Comparison of ENCODE assay signal across 23 cellular contexts in the genomic region with DNA sequence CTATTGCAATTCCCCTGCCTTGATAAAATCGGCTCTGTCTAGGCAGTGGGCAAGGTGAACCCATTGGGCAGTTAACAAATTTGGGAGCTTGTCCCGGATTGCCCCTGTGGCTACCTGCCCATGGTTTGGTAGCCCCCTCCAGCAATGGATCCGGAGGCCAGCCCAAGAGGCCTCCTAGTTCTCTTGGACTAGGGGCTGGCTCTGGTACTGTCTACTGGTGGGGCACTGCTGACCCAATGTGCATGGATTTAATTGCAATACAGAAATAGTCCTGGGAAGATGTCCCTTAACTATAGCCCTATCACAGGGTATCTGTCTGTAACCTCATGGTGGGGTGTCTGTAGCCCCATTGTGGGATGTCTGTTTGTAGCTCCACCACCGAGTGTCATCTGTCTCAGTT. TPM values are rescaled to one million over a fixed set of nuclear protein-coding genes. Genes with fewer than 3 reads are reported as not detected.
DNase-seq lines count a peak whose midpoint lies in the region; ATAC-seq and TF ChIP-seq lines count a peak whose summit lies in the region.
"Had no signal": no experiment of that assay in that cellular context is flagged by ENCODE, and none has a peak within 500 bp of the region (broad histone marks: within the 10 kb centered on the region; RNA-seq: fewer than 3 reads in every experiment).

No MANE protein-coding gene starts in this region.

- ATAC-seq in CD8-positive, alpha-beta T cell = no peak
- no peak for ATAC-seq in left lobe of liver
- no peak for ATAC-seq in GM21723 (IDR thresholded peaks at IDR 0.05; ENCODE audit: unreplicated experiment)
- ATAC-seq: A549 had no signal

- peaks cover 5% of the 10 kb centered on the region for H3K4me1 Mint-ChIP-seq in CD8-positive, alpha-beta T cell (ENCODE audit: low read depth)
- H3K4me1 Mint-ChIP-seq: CD14-positive monocyte had no signal

- TF ChIP-seq CTCF in CD8-positive, alpha-beta T cell (IDR thresholded peaks at IDR 0.05) = no peak
- no peak for TF ChIP-seq CTCF in spleen (IDR thresholded peaks at IDR 0.05 in 8 of 11, conservative IDR thresholded peaks at IDR 0.05 in 3 of 11)

- H3K27ac Mint-ChIP-seq in CD8-positive, alpha-beta T cell = peak overlapping the region; percentile 43
- H3K27ac Mint-ChIP-seq: CD14-positive monocyte; CD4-positive, alpha-beta T cell had no signal

- intact Hi-C loops in CD8-positive, alpha-beta T cell (cut with DNase I, micrococcal nuclease) = no loop called here
- intact Hi-C loops in spleen (cut with DNase I; ENCODE audit: low total_unique reads) = no loop called here

- no peaks in the 10 kb centered on the region for H3K27me3 ChIP-seq in CD8-positive, alpha-beta T cell (ENCODE audit: insufficient read depth, low read length)
- H3K27me3 ChIP-seq in spleen (replicated peaks in 1 of 7) = peaks cover 0 to 5% (median 0%) of the 10 kb centered on the region in 7 donors
- H3K27me3 ChIP-seq: BE2C; BLaER1 treated with 17β-estradiol and CSF1 and Interleukin-3, amounts not matched to agents 10 nM and 100 nM had no signal

- H3K4me3 Mint-ChIP-seq in CD8-positive, alpha-beta T cell = no peak overlapping the region
- H3K4me3 Mint-ChIP-seq: CD14-positive monocyte; CD4-positive, alpha-beta T cell had no signal

- TF ChIP-seq POLR2A in spleen (IDR thresholded peaks at IDR 0.05) = no peak

- DNase-seq in CD8-positive, alpha-beta T cell = no peak
- DNase-seq in left lobe of liver (ENCODE audit: low spot score) (peak; percentile 21), spleen (peak; percentile 41), nucleus accumbens (lab: John Stamatoyannopoulos, UW) (no peak), MV-4-11 (lab: John Stamatoyannopoulos, UW) (no peak)
- DNase-seq: 8988T; ACHN; AML-193; BE2C; Calu3; CD4-positive, alpha-beta T cell; COR-L47; DMS53; DMS79 treated with DMSO at 0.1 percent for 48 hours; GF-D8; GM23248; H7; HCEC 1CT had no signal

- CTCF ChIA-PET in CD8-positive, alpha-beta T cell (lab: Charles Lee) = interaction anchor here (1.2 to 1.4 kb wide), 2 partner anchors 9 to 11 kb away, joined by 3 read pairs; no protein-coding TSS in a partner anchor

- H3K36me3 ChIP-seq in CD8-positive, alpha-beta T cell (ENCODE audit: insufficient read depth, low read length) = no peaks in the 10 kb centered on the region
- no peaks in the 10 kb centered on the region for H3K36me3 ChIP-seq in spleen
- H3K36me3 ChIP-seq: BE2C had no signal

- POLR2A ChIA-PET in CD8-positive, alpha-beta T cell (lab: Charles Lee) = no interaction called here

- peaks cover 2% of the 10 kb centered on the region for H3K36me3 Mint-ChIP-seq in CD8-positive, alpha-beta T cell
- H3K36me3 Mint-ChIP-seq: CD14-positive monocyte had no signal

- no peak overlapping the region for H3K4me3 ChIP-seq in CD8-positive, alpha-beta T cell (ENCODE audit: low read depth, low read length)
- no peak overlapping the region for H3K4me3 ChIP-seq in spleen
- H3K4me3 ChIP-seq: A549; BLaER1 treated with 17β-estradiol and CSF1 and Interleukin-3, amounts not matched to agents 10 nM and 100 nM; GM23248 had no signal

- no peaks in the 10 kb centered on the region for H3K9me3 Mint-ChIP-seq in CD8-positive, alpha-beta T cell

- no peaks in the 10 kb centered on the region for H3K27me3 Mint-ChIP-seq in CD8-positive, alpha-beta T cell (ENCODE audit: low read depth)
- H3K27me3 Mint-ChIP-seq: CD4-positive, alpha-beta T cell had no signal

- no peaks in the 10 kb centered on the region for H3K4me1 ChIP-seq in CD8-positive, alpha-beta T cell (ENCODE audit: insufficient read depth, low read length)
- no peaks in the 10 kb centered on the region for H3K4me1 ChIP-seq in spleen
- H3K4me1 ChIP-seq: A549, BE2C had no signal

- no peaks in the 10 kb centered on the region for H3K9me3 ChIP-seq in CD8-positive, alpha-beta T cell (ENCODE audit: low read length)
- peaks cover 0 to 25% (median 16%) of the 10 kb centered on the region in 8 donors for H3K9me3 ChIP-seq in spleen
- H3K9me3 ChIP-seq: A549, BE2C had no signal

- 86 to 98% (median 91%) methylated on average over 4 of the region's 4 CpGs for WGBS in spleen, 5 donors

- no peak overlapping the region for H3K27ac ChIP-seq in CD8-positive, alpha-beta T cell (ENCODE audit: low read depth, low read length)
- no peak overlapping the region for H3K27ac ChIP-seq in spleen
- H3K27ac ChIP-seq: A549; BLaER1 treated with 17β-estradiol and CSF1 and Interleukin-3, amounts not matched to agents 10 nM and 100 nM; GM23248 had no signal

RNA-seq across cellular contexts. Expression of a gene that starts 37.5 kb away (rescaled TPM):
- total RNA-seq in CD8-positive, alpha-beta T cell = 1 to 10 TPM; 6.3 to 6.4 TPM
- total RNA-seq in left lobe of liver = 1.1 TPM
- 1 to 10 TPM; 3.1 to 7.6 (median 5.3) TPM for total RNA-seq in spleen
- polyA plus RNA-seq in spleen = 1 to 10 TPM; 1.3 to 2.5 (median 1.5) TPM
- total RNA-seq: G401 had no signal

Comparison
In these comparisons a context has a peak if more than half of its experiments do, and no peak if none do; other contexts are left out.
1. DNase-seq: peak in left lobe of liver (single experiment) and spleen (single experiment); none in CD8-positive, alpha-beta T cell (0 of 7), nucleus accumbens (0 of 56) and MV-4-11 (single experiment).